In the genomic region with DNA sequence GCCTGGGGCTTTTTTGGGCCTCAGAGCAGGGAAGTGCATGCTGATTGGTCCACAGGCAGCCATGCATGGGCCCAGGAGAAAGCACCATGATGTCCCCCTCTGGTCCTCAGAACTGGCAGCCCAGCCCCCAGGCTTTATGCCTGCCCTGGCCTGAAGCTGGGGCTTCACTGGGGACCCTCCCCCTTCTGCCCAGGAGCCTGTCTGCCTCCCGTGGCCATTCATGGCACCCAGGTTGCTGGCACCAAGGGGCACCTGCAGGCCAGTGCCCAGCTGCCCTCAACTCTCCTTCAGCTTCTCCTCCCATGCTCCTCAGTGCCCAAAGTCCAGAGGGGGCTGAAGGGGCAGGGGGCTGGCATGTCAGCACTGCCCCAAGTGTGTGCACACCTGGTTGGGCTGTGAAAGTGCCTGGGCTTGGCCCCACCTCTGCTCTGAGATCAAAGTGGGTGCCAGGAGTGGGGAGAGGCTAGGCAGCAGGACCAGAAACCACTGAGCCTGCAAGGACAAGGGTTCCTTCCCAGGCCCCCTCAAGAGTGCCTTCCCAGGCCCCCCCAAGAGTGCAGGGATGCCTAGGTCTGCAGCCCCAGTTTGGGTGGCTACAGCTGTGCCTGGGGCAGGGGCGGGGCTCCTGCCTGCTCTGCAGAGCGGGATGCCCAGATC, we compare ENCODE assay signal across 25 cellular contexts.
A peak's percentile ranks its signal among the peaks of the same experiment; 100 is the strongest.
DNase-seq lines count a peak whose midpoint lies in the region; ATAC-seq, FAIRE-seq and TF ChIP-seq lines count a peak whose summit lies in the region.
"Had no signal": no experiment of that assay in that cellular context is flagged by ENCODE, and none has a peak within 500 bp of the region (broad histone marks: within the 10 kb centered on the region; RNA-seq: fewer than 3 reads in every experiment).

No MANE protein-coding gene starts in this region.

- no peaks in the 10 kb centered on the region for H3K9me1 ChIP-seq in keratinocyte (ENCODE audit: control insufficient read depth, extremely low read depth, insufficient read depth, low read length)

- H3K4me2 ChIP-seq in mammary epithelial cell (ENCODE audit: insufficient read depth, low read depth, low read length), result peak overlapping the region; percentile 61
- peak overlapping the region; percentile 92 for H3K4me2 ChIP-seq in keratinocyte (ENCODE audit: control insufficient read depth, extremely low read depth, insufficient read depth, low read depth, low read length)
- no peak overlapping the region; the same call in 1 of the 2 replicates for H3K4me2 ChIP-seq in PC-9
- H3K4me2 ChIP-seq: KMS-11 had no signal

- H4K20me1 ChIP-seq in mammary epithelial cell (ENCODE audit: insufficient read depth, low read length) (no peaks in the 10 kb centered on the region), keratinocyte (ENCODE audit: control insufficient read depth, extremely low read depth, insufficient read depth, low read length) (no peaks in the 10 kb centered on the region), PC-9 (ENCODE audit: insufficient read depth) (no peaks in the 10 kb centered on the region)

- CTCF ChIA-PET in mammary epithelial cell (lab: Charles Lee; ENCODE audit: low non-redundant PET), result no interaction called here
- CTCF ChIA-PET in MCF 10A (lab: Yijun Ruan, JAX), result interaction anchor here (0.6 to 2.4 kb wide), 7 partner anchors 9 to 1357 kb away, joined by 3 to 8 read pairs (median 4); partner anchors contain the start of gene TWIST2
- CTCF ChIA-PET in PC-9 (lab: Charles Lee), result no interaction called here

- H2AFZ ChIP-seq in mammary epithelial cell (ENCODE audit: low read depth, low read length) (peak overlapping the region; percentile 20), keratinocyte (ENCODE audit: control insufficient read depth, low read length) (no peak overlapping the region), PC-9 (no peak overlapping the region)

- H3K4me3 ChIP-seq in mammary epithelial cell (replicated peaks in 1 of 3; ENCODE audit: insufficient read depth in 1 of 3, low read depth in 2 of 3, low read length in 3 of 3), result no peak overlapping the region
- no peak overlapping the region for H3K4me3 ChIP-seq in RWPE2 (ENCODE audit: severe bottlenecking)
- peak overlapping the region in 1 of 3 experiments; percentile 6 for H3K4me3 ChIP-seq in keratinocyte (ENCODE audit: control insufficient read depth in 2 of 3, extremely low read depth in 1 of 3, insufficient read depth in 2 of 3, low read depth in 1 of 3, low read length in 3 of 3)
- H3K4me3 ChIP-seq in stomach, result no peak overlapping the region
- no peak overlapping the region for H3K4me3 ChIP-seq in PC-9
- H3K4me3 ChIP-seq: gastrocnemius medialis had no signal

- FAIRE-seq in keratinocyte (lab: Jason Lieb, UNC), result no peak
- FAIRE-seq: endometrium had no signal

- H3K4me3 Mint-ChIP-seq in MCF 10A (ENCODE audit: unreplicated experiment), result no peak overlapping the region
- H3K4me3 Mint-ChIP-seq: central memory CD8-positive, alpha-beta T cell; naive thymus-derived CD4-positive, alpha-beta T cell; T-helper 2 cell treated with Interferon-gamma antibody and Interleukin-4, amounts not matched to agents 5 μg/mL and 100 μg/mL, for 36 hours had no signal

- WGBS in mammary epithelial cell (ENCODE audit: low coverage, missing lambda C conversion rate), result 50% methylated on average over 1 of the region's 3 CpGs
- WGBS in stomach, 5 donors, result 72 to 81% (median 81%) methylated on average over 2 to 3 of the region's 3 CpGs

- no peak for TF ChIP-seq POLR2A in stomach (IDR thresholded peaks at IDR 0.05)

- H3K27ac ChIP-seq in mammary epithelial cell (ENCODE audit: insufficient read depth, low read depth, low read length) (no peak overlapping the region), RWPE2 (ENCODE audit: poor library complexity, severe bottlenecking) (peak overlapping the region; percentile 93), keratinocyte (ENCODE audit: control insufficient read depth, insufficient read depth, low read length) (no peak overlapping the region), stomach (no peak overlapping the region), PC-9 (no peak overlapping the region)
- H3K27ac ChIP-seq: gastrocnemius medialis, KMS-11 had no signal

- peaks cover 14% of the 10 kb centered on the region for H3F3A ChIP-seq in PC-9 (ENCODE audit: insufficient read depth, low read depth)

- H3K9me3 Mint-ChIP-seq in MCF 10A (ENCODE audit: unreplicated experiment), result no peaks in the 10 kb centered on the region
- H3K9me3 Mint-ChIP-seq: central memory CD8-positive, alpha-beta T cell; naive thymus-derived CD4-positive, alpha-beta T cell; T-helper 2 cell treated with Interferon-gamma antibody and Interleukin-4, amounts not matched to agents 5 μg/mL and 100 μg/mL, for 36 hours had no signal

- dilution Hi-C loops in mammary epithelial cell (cut with HindIII; ENCODE audit: low sequenced_read_pairs), result no loop called here
- dilution Hi-C loops in keratinocyte (cut with MboI; ENCODE audit: extremely low pct_ligation_motif_present, low sequenced_read_pairs), result no loop called here

- peaks cover 9% of the 10 kb centered on the region for H3K36me3 Mint-ChIP-seq in MCF 10A (ENCODE audit: insufficient read depth, unreplicated experiment)
- H3K36me3 Mint-ChIP-seq: naive thymus-derived CD4-positive, alpha-beta T cell had no signal

- H3K27ac Mint-ChIP-seq in MCF 10A (ENCODE audit: low read depth, unreplicated experiment), result no peak overlapping the region
- H3K27ac Mint-ChIP-seq: naive thymus-derived CD4-positive, alpha-beta T cell; T-helper 2 cell treated with Interferon-gamma antibody and Interleukin-4, amounts not matched to agents 5 μg/mL and 100 μg/mL, for 36 hours had no signal

- H3K27me3 Mint-ChIP-seq in MCF 10A (ENCODE audit: insufficient read depth, unreplicated experiment), result no peaks in the 10 kb centered on the region

- no peak for TF ChIP-seq CTCF in mammary epithelial cell (conservative IDR thresholded peaks at IDR 0.05 in 1 of 2, IDR thresholded peaks at IDR 0.05 in 1 of 2; ENCODE audit: extremely low read depth in 1 of 2, insufficient read depth in 1 of 2, low read depth in 1 of 2, low read length in 2 of 2)
- no peak for TF ChIP-seq CTCF in MCF 10A (IDR thresholded peaks at IDR 0.05; ENCODE audit: unreplicated experiment)
- no peak for TF ChIP-seq CTCF in RWPE2 (IDR thresholded peaks at IDR 0.05; ENCODE audit: poor library complexity, severe bottlenecking)
- TF ChIP-seq CTCF in keratinocyte (optimal IDR thresholded peaks at IDR 0.05 in 1 of 3, IDR thresholded peaks at IDR 0.05 in 1 of 3, conservative IDR thresholded peaks at IDR 0.05 in 1 of 3; ENCODE audit: extremely low read depth in 1 of 3, insufficient read depth in 2 of 3, low read length in 3 of 3), result no peak
- no peak for TF ChIP-seq CTCF in stomach (IDR thresholded peaks at IDR 0.05)
- TF ChIP-seq CTCF in PC-9 (conservative IDR thresholded peaks at IDR 0.05), result no peak

- BruUV-seq in mammary epithelial cell (replicated peaks; lab: Mats Ljungman, UMichigan), result no TSS peak
- no TSS peak for BruUV-seq in MCF 10A (replicated peaks; lab: Mats Ljungman, UMichigan)
- no TSS peak for BruUV-seq in PC-9 (replicated peaks; lab: Mats Ljungman, UMichigan)

- DNase-seq in mammary epithelial cell (no peak), MCF 10A (ENCODE audit: unreplicated experiment) (no peak), RWPE2 (ENCODE audit: low spot score) (no peak), keratinocyte (ENCODE audit: low read depth, low spot score) (no peak), stomach (peak; percentile 13), CD1c-positive myeloid dendritic cell (ENCODE audit: extremely low spot score) (no peak), PC-9 (no peak)
- DNase-seq: activated CD4-positive, alpha-beta T cell treated with anti-CD3 and anti-CD28 coated beads for 4 hours; activated gamma-delta T cell; dermis blood vessel endothelial cell; DMS153; gastrocnemius medialis; H7; left colon; midbrain; NCI-H1436; NCI-H2081 treated with DMSO at 0.1 percent for 48 hours; NCI-H774; trophoblast cell had no signal

- H3K9ac ChIP-seq in mammary epithelial cell (ENCODE audit: insufficient read depth, low read length) (no peak overlapping the region), keratinocyte (ENCODE audit: control insufficient read depth, extremely low read depth, insufficient read depth, low read length) (no peak overlapping the region)
- H3K9ac ChIP-seq: KMS-11 had no signal

- ATAC-seq in RWPE2 (ENCODE audit: low read depth) (no peak), GM19467 (IDR thresholded peaks at IDR 0.05; ENCODE audit: unreplicated experiment) (no peak)
- ATAC-seq: gastrocnemius medialis; left colon; naive thymus-derived CD4-positive, alpha-beta T cell had no signal

- H3K4me1 Mint-ChIP-seq in MCF 10A (ENCODE audit: insufficient read depth, unreplicated experiment), result peaks cover 30% of the 10 kb centered on the region

- H3K36me3 ChIP-seq in mammary epithelial cell (ENCODE audit: insufficient read depth, low read length) (no peaks in the 10 kb centered on the region), RWPE2 (ENCODE audit: low read depth) (no peaks in the 10 kb centered on the region), keratinocyte (ENCODE audit: control insufficient read depth in 2 of 2, extremely low read depth in 1 of 2, insufficient read depth in 2 of 2, low read length in 2 of 2) (no peaks in the 10 kb centered on the region), stomach (no peaks in the 10 kb centered on the region), PC-9 (ENCODE audit: low read depth) (no peaks in the 10 kb centered on the region)
- H3K36me3 ChIP-seq: gastrocnemius medialis had no signal

- no peaks in the 10 kb centered on the region for H3K27me3 ChIP-seq in mammary epithelial cell (ENCODE audit: insufficient read depth, low read length)
- H3K27me3 ChIP-seq in RWPE2 (ENCODE audit: insufficient read depth, poor library complexity, severe bottlenecking), result no peaks in the 10 kb centered on the region
- H3K27me3 ChIP-seq in keratinocyte (ENCODE audit: control insufficient read depth, extremely low read depth, insufficient read depth, low read length), result no peaks in the 10 kb centered on the region
- peaks cover 0 to 17% (median 0%) of the 10 kb centered on the region in 3 donors for H3K27me3 ChIP-seq in stomach
- H3K27me3 ChIP-seq in PC-9 (ENCODE audit: insufficient read depth, low read depth), result 0 out of 2 replicates have a peak, but pooled peaks cover 13% of the 10 kb centered on the region
- H3K27me3 ChIP-seq: gastrocnemius medialis had no signal

- H3K9me2 ChIP-seq in PC-9 (ENCODE audit: insufficient read depth), result no peaks in the 10 kb centered on the region

- H3K79me2 ChIP-seq in mammary epithelial cell (ENCODE audit: insufficient read depth, low read length) (no peaks in the 10 kb centered on the region), keratinocyte (ENCODE audit: control insufficient read depth, insufficient read depth, low read length) (no peaks in the 10 kb centered on the region), PC-9 (ENCODE audit: low read depth) (no peaks in the 10 kb centered on the region)

- H3K9me3 ChIP-seq in mammary epithelial cell (replicated peaks; ENCODE audit: insufficient read depth, low read length), result no peaks in the 10 kb centered on the region
- no peaks in the 10 kb centered on the region for H3K9me3 ChIP-seq in RWPE2 (ENCODE audit: severe bottlenecking)
- no peaks in the 10 kb centered on the region for H3K9me3 ChIP-seq in keratinocyte (ENCODE audit: control insufficient read depth, low read depth, low read length)
- H3K9me3 ChIP-seq in stomach, result no peaks in the 10 kb centered on the region
- H3K9me3 ChIP-seq in PC-9 (ENCODE audit: insufficient read depth, low read depth), result peaks cover 3% of the 10 kb centered on the region; the same call in 1 of the 2 replicates
- H3K9me3 ChIP-seq: gastrocnemius medialis had no signal

- POLR2A ChIA-PET in MCF 10A (lab: Yijun Ruan, JAX) (interaction anchor here (0.7 kb wide), 1 partner anchor 29 kb away, joined by 3 read pairs; no protein-coding TSS in a partner anchor), PC-9 (lab: Charles Lee; ENCODE audit: unreplicated experiment) (no interaction called here)

- H3K4me1 ChIP-seq in mammary epithelial cell (ENCODE audit: insufficient read depth, low read length) (peaks cover 55% of the 10 kb centered on the region), RWPE2 (ENCODE audit: insufficient read depth, poor library complexity, severe bottlenecking) (peaks cover 35% of the 10 kb centered on the region), keratinocyte (ENCODE audit: control insufficient read depth, extremely low read depth, insufficient read depth, low read length) (peaks cover 50% of the 10 kb centered on the region), stomach (peaks cover 0 to 7% (median 4%) of the 10 kb centered on the region in 4 donors), PC-9 (replicated peaks; ENCODE audit: insufficient read depth) (peaks cover 24% of the 10 kb centered on the region)
- H3K4me1 ChIP-seq: gastrocnemius medialis had no signal

- in situ Hi-C loops in mammary epithelial cell (cut with MboI; ENCODE audit: low sequenced_read_pairs in 2 of 2), result no loop called here

- no peak for TF ChIP-seq EP300 in stomach (IDR thresholded peaks at IDR 0.05)

- intact Hi-C loops in mammary epithelial cell (cut with micrococcal nuclease), result no loop called here
- intact Hi-C loops in MCF 10A (cut with micrococcal nuclease), result loop anchor here (5.0 to 10.0 kb wide), 2 partner anchors 84 to 222 kb away; no protein-coding TSS in a partner anchor
- intact Hi-C loops in stomach (cut with DNase I; ENCODE audit: low total_unique reads), result no loop called here
- intact Hi-C loops in PC-9 (cut with micrococcal nuclease; ENCODE audit: unreplicated experiment), result no loop called here
